Comparison of ENCODE assay signal across 21 cellular contexts in the genomic region with DNA sequence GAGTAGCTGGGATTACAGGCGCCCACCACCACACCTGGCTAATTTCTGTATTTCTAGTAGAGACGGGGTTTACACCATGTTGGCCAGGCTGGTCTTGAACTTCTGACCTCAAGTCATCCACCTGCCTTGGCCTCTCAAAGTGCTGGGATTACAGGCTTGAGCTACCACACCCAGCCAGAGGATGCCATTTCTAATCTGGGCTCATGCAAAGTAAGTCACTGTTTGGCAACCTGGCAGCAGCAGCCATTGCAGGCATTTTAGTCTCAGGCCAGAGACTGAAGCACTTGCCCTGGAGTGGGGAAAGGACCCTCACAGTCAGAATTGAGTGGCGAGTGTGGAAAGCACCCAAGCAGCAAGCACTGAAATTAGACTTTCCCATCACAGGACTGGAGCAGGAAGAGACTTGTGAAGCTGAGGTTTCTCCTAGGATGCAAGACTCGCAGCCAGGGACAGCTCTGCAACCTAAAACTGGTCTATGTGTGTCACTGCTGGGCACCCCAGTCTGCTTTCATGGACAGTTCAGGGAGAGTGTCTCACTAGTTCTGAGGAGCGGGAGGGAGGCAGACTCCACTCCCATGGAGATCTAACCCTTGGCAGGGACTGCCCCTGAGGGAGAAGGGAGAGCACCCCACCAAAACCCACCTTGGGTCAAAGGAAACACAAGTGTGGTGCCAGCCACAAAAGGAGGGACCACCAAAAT. TPM values are rescaled to one million over a fixed set of nuclear protein-coding genes. Genes with fewer than 3 reads are reported as not detected.
DNase-seq lines count a peak whose midpoint lies in the region; ATAC-seq and TF ChIP-seq lines count a peak whose summit lies in the region.
"Had no signal": no experiment of that assay in that cellular context is flagged by ENCODE, and none has a peak within 500 bp of the region (broad histone marks: within the 10 kb centered on the region; RNA-seq: fewer than 3 reads in every experiment).

No MANE protein-coding gene starts in this region.

- H3K27ac Mint-ChIP-seq in GM23338 = 0 out of 2 replicates have a peak overlapping the region, but pooled peaks have one; percentile 30
- H3K27ac Mint-ChIP-seq in endodermal cell = peak overlapping the region; percentile 41
- H3K27ac Mint-ChIP-seq: IgD-negative memory B cell had no signal

- H3K27ac ChIP-seq in GM23338 (ENCODE audit: low read depth) (no peak overlapping the region), endodermal cell (ENCODE audit: low read depth, low read length) (no peak overlapping the region), trophoblast cell (ENCODE audit: low read depth, low read length) (no peak overlapping the region), GM23248 (no peak overlapping the region)
- H3K27ac ChIP-seq: A549, HL-60 had no signal

- no peaks in the 10 kb centered on the region for H3K36me3 ChIP-seq in GM23338 (ENCODE audit: insufficient read depth)
- no peaks in the 10 kb centered on the region for H3K36me3 ChIP-seq in endodermal cell (ENCODE audit: control insufficient read depth, insufficient read depth, low read length)
- H3K36me3 ChIP-seq in trophoblast cell (ENCODE audit: control insufficient read depth in 1 of 2, insufficient read depth in 2 of 2, low read length in 2 of 2) = no peaks in the 10 kb centered on the region
- H3K36me3 ChIP-seq in GM23248 (ENCODE audit: low read depth) = no peaks in the 10 kb centered on the region; the same call in 1 of the 2 replicates

- peak overlapping the region; percentile 23 for H3K18ac ChIP-seq in trophoblast cell (ENCODE audit: low read length)

- H3K4me1 ChIP-seq in GM23338 (ENCODE audit: insufficient read depth) (peaks cover 14% of the 10 kb centered on the region), endodermal cell (ENCODE audit: control insufficient read depth, insufficient read depth, low read length) (no peaks in the 10 kb centered on the region), trophoblast cell (ENCODE audit: control insufficient read depth in 1 of 2, insufficient read depth in 2 of 2, low read length in 2 of 2) (peaks cover 4 to 9% of the 10 kb centered on the region in 2 experiments), GM23248 (ENCODE audit: insufficient read depth) (no peaks in the 10 kb centered on the region)
- H3K4me1 ChIP-seq: A549 had no signal

- H3K9me3 ChIP-seq in endodermal cell (ENCODE audit: control insufficient read depth, low read length) (peaks cover 17% of the 10 kb centered on the region), trophoblast cell (ENCODE audit: insufficient read depth, low read depth, low read length) (no peaks in the 10 kb centered on the region), GM23248 (ENCODE audit: low read depth) (peaks cover 8% of the 10 kb centered on the region)

- no peak overlapping the region for H4K91ac ChIP-seq in trophoblast cell (ENCODE audit: low read depth, low read length)

- peaks cover 2% of the 10 kb centered on the region for H3K27me3 Mint-ChIP-seq in GM23338 (ENCODE audit: insufficient read depth, low read depth, poor library complexity)
- H3K27me3 Mint-ChIP-seq in endodermal cell (ENCODE audit: insufficient read depth) = no peaks in the 10 kb centered on the region
- H3K27me3 Mint-ChIP-seq: CD4-positive, alpha-beta memory T cell; IgD-negative memory B cell had no signal

- H4K8ac ChIP-seq in trophoblast cell (ENCODE audit: low read depth, low read length) = no peak overlapping the region

- H3K9ac ChIP-seq in endodermal cell (ENCODE audit: extremely low read depth, low read length, poor library complexity, severe bottlenecking) (no peak overlapping the region), trophoblast cell (ENCODE audit: low read length) (no peak overlapping the region), GM23248 (no peak overlapping the region)
- H3K9ac ChIP-seq: SK-N-SH had no signal

- ATAC-seq in GM23338 = no peak
- ATAC-seq in HG03135 (IDR thresholded peaks at IDR 0.05; ENCODE audit: unreplicated experiment) = no peak

- no peak overlapping the region for H2BK120ac ChIP-seq in trophoblast cell (ENCODE audit: insufficient read depth, low read length, poor library complexity)

- no peak overlapping the region for H4K12ac ChIP-seq in trophoblast cell (ENCODE audit: low read depth, low read length)

- H3K4me3 Mint-ChIP-seq in GM23338 (no peak overlapping the region), endodermal cell (no peak overlapping the region)
- H3K4me3 Mint-ChIP-seq: CD4-positive, alpha-beta memory T cell; IgD-negative memory B cell had no signal

- peaks cover 2% of the 10 kb centered on the region for H3K79me1 ChIP-seq in trophoblast cell (ENCODE audit: low read length)

- H3K23ac ChIP-seq in trophoblast cell (ENCODE audit: low read length) = no peak overlapping the region

- H3K9me3 Mint-ChIP-seq in GM23338 (no peaks in the 10 kb centered on the region; the same call in 2 of the 3 replicates), endodermal cell (peaks cover 5% of the 10 kb centered on the region)

- H4K20me1 ChIP-seq in GM23338 (replicated peaks; ENCODE audit: insufficient read depth) (no peaks in the 10 kb centered on the region; the same call in 1 of the 2 replicates), GM23248 (ENCODE audit: insufficient read depth) (peaks cover 9% of the 10 kb centered on the region; the same call in 1 of the 2 replicates)

- peak overlapping the region; percentile 30 for H3K4ac ChIP-seq in trophoblast cell (ENCODE audit: low read depth, low read length)

- no peak overlapping the region for H2AFZ ChIP-seq in GM23338
- H2AFZ ChIP-seq in trophoblast cell (ENCODE audit: insufficient read depth, low read length, poor library complexity) = no peak overlapping the region
- no peak overlapping the region for H2AFZ ChIP-seq in GM23248

- H3K4me3 ChIP-seq in GM23338 (no peak overlapping the region), endodermal cell (ENCODE audit: low read length) (no peak overlapping the region), trophoblast cell (ENCODE audit: low read depth, low read length) (no peak overlapping the region), GM23248 (no peak overlapping the region)
- H3K4me3 ChIP-seq: A549 had no signal

- H2AK5ac ChIP-seq in trophoblast cell (ENCODE audit: low read length) = no peak overlapping the region

- H3F3A ChIP-seq in GM23338 (replicated peaks; ENCODE audit: low read depth) (no peaks in the 10 kb centered on the region), GM23248 (ENCODE audit: insufficient read depth) (no peaks in the 10 kb centered on the region)

- in situ Hi-C loops in GM23248 (cut with MboI) = no loop called here

- no peak overlapping the region for H2BK5ac ChIP-seq in trophoblast cell (ENCODE audit: low read depth, low read length, poor library complexity)

- no peak overlapping the region for H3K4me2 ChIP-seq in GM23338
- no peak overlapping the region for H3K4me2 ChIP-seq in trophoblast cell (ENCODE audit: low read length)
- no peak overlapping the region for H3K4me2 ChIP-seq in GM23248 (ENCODE audit: unreplicated experiment)
- H3K4me2 ChIP-seq: A549, SK-N-SH had no signal

- H3K27me3 ChIP-seq in GM23338 (ENCODE audit: insufficient read depth) = no peaks in the 10 kb centered on the region
- no peaks in the 10 kb centered on the region for H3K27me3 ChIP-seq in endodermal cell (ENCODE audit: control insufficient read depth, insufficient read depth, low read length, poor library complexity, severe bottlenecking)
- no peaks in the 10 kb centered on the region for H3K27me3 ChIP-seq in trophoblast cell (ENCODE audit: insufficient read depth, low read length)
- no peaks in the 10 kb centered on the region for H3K27me3 ChIP-seq in GM23248 (replicated peaks; ENCODE audit: insufficient read depth)

- H3K36me3 Mint-ChIP-seq in GM23338 (ENCODE audit: low read depth) (peaks cover 6% of the 10 kb centered on the region; the same call in 1 of the 3 replicates), endodermal cell (ENCODE audit: low read depth) (peaks cover 9% of the 10 kb centered on the region)

- H3K14ac ChIP-seq in trophoblast cell (ENCODE audit: low read length) = no peak overlapping the region

- H3K9me2 ChIP-seq in GM23338 (ENCODE audit: insufficient read depth) = no peaks in the 10 kb centered on the region
- no peaks in the 10 kb centered on the region for H3K9me2 ChIP-seq in GM23248 (ENCODE audit: insufficient read depth)
- H3K9me2 ChIP-seq: SK-N-SH had no signal

- H2BK12ac ChIP-seq in trophoblast cell (ENCODE audit: low read length) = no peak overlapping the region

- no peak for TF ChIP-seq CTCF in GM23338 (conservative IDR thresholded peaks at IDR 0.05; ENCODE audit: low read depth in 2 of 2)
- TF ChIP-seq CTCF in endodermal cell (conservative IDR thresholded peaks at IDR 0.05) = no peak

- DNase-seq in D341Med (ENCODE audit: low spot score) = peak; percentile 14
- DNase-seq in GM23338 (ENCODE audit: low spot score) = no peak
- no peak for DNase-seq in endodermal cell
- DNase-seq in trophoblast cell = no peak
- no peak for DNase-seq in RKO (ENCODE audit: low spot score)
- DNase-seq in GM23248 = no peak
- DNase-seq: DMS79, GF-D8, HCEC 1CT, NCI-H1092, NCI-H1417 treated with DMSO at 0.1 percent for 48 hours, NCI-H1694 treated with DMSO at 0.1 percent for 48 hours, NCI-H2081, NCI-H2227 treated with DMSO at 0.1 percent for 48 hours, SK-N-SH, SW 1271 had no signal

- H3K79me2 ChIP-seq in GM23338 (replicated peaks; ENCODE audit: insufficient read depth) = peaks cover 100% of the 10 kb centered on the region
- H3K79me2 ChIP-seq in trophoblast cell (ENCODE audit: control insufficient read depth, insufficient read depth, low read length, poor library complexity) = peaks cover 8% of the 10 kb centered on the region
- H3K79me2 ChIP-seq in GM23248 (ENCODE audit: insufficient read depth) = peaks cover 100% of the 10 kb centered on the region

- WGBS in endodermal cell (ENCODE audit: insufficient coverage in 1 of 2, insufficient read length in 1 of 2), 2 experiments = 73 to 76% methylated on average over 5 of the region's 5 CpGs
- no CpG with 5 or more reads among the region's 5 CpGs for WGBS in trophoblast cell (ENCODE audit: extremely low coverage, insufficient coverage, insufficient read length)
- 86 to 89% methylated on average over 5 of the region's 5 CpGs for WGBS in GM23248 (ENCODE audit: low coverage in 1 of 2, low lambda C conversion rate in 2 of 2, missing lambda C conversion rate in 2 of 2), 2 experiments

- H3K4me1 Mint-ChIP-seq in GM23338 (peaks cover 28% of the 10 kb centered on the region), endodermal cell (peaks cover 8% of the 10 kb centered on the region)

TF ChIP-seq in GM23338, 12 proteins besides CTCF, POLR2A, EP300 and RAD21 (continues in another document):
- TF ChIP-seq CREB1 (CRISPR knock-in tag; IDR thresholded peaks at IDR 0.05; ENCODE audit: low read depth) (no peak), NANOG (IDR thresholded peaks at IDR 0.05; ENCODE audit: borderline replicate concordance) (no peak), STAT1 (IDR thresholded peaks at IDR 0.05; ENCODE audit: unreplicated experiment) (no peak)

RNA-seq across cellular contexts. Expression of gene SNX13, which starts 27.6 kb away (rescaled TPM):
- 26.4 and 42.7 TPM in 2 replicates for total RNA-seq in GM23338 (2014; rRNA removed; shearing (Covaris generic))
- 6.9 and 7.5 TPM in 2 replicates for polyA plus RNA-seq in GM23338 (2016; fragmentation: Nextera tagmentation; extraction: Ambion mirVana)
- total RNA-seq in endodermal cell = 10 to 100 TPM; 32.8 to 38.8 TPM
- 24.1 TPM for polyA plus RNA-seq in endodermal cell (2013, experiment 1 of 2)
- 20.2 TPM for polyA plus RNA-seq in endodermal cell (2013, experiment 2 of 2)
- 29.8 and 31.6 TPM in 2 replicates for polyA plus RNA-seq in trophoblast cell (2013)
- 34.2 and 50.8 TPM in 2 replicates for total RNA-seq in GM23248 (2014; rRNA removed; shearing (Covaris generic))
- polyA plus RNA-seq in GM23248 (2016; fragmentation: Nextera tagmentation; extraction: Ambion mirVana) = 21.0 and 21.8 TPM in 2 replicates
